Comparison of ENCODE assay signal across 8 cellular contexts in genomic region chr12:4037747-4038312, GRCh38.
A peak's percentile ranks its signal among the peaks of the same experiment; 100 is the strongest.
DNase-seq lines count a peak whose midpoint lies in the region; ATAC-seq and TF ChIP-seq lines count a peak whose summit lies in the region.

No MANE protein-coding gene starts in this region.

- no peaks in the 10 kb centered on the region for H3K36me3 ChIP-seq in colonic mucosa
- no peaks in the 10 kb centered on the region for H3K36me3 ChIP-seq in mucosa of descending colon (ENCODE audit: low read depth)

- H3K9me3 Mint-ChIP-seq in activated naive CD4-positive, alpha-beta T cell treated with anti-CD3 and anti-CD28 coated beads, Interleukin-2, amount 50 U/mL, for 72 hours = no peaks in the 10 kb centered on the region

- peak; percentile 46 for ATAC-seq in mucosa of descending colon
- ATAC-seq in activated naive CD4-positive, alpha-beta T cell treated with anti-CD3 and anti-CD28 coated beads, Interleukin-2, amount 50 U/mL, for 72 hours = no peak

- intact Hi-C loops in colonic mucosa (cut with DNase I) = loop anchor here (2.0 to 5.0 kb wide), 3 partner anchors 41 to 241 kb away; no protein-coding TSS in a partner anchor
- intact Hi-C loops in mucosa of descending colon (cut with DNase I, micrococcal nuclease) = loop anchor here (5.0 to 10.0 kb wide), 3 partner anchors 41 to 153 kb away; no protein-coding TSS in a partner anchor

- TF ChIP-seq CTCF in colonic mucosa (IDR thresholded peaks at IDR 0.05) (peak; percentile 62), mucosa of descending colon (IDR thresholded peaks at IDR 0.05) (peak; percentile 47)

- no peaks in the 10 kb centered on the region for H3K27me3 ChIP-seq in colonic mucosa

- peak overlapping the region in 1 of 2 donors; percentile 31 for H3K9ac ChIP-seq in colonic mucosa (ENCODE audit: low read depth in 2 of 2, low read length in 2 of 2)

- H3K4me1 ChIP-seq in colonic mucosa = peaks cover 7% of the 10 kb centered on the region
- H3K4me1 ChIP-seq in mucosa of descending colon (ENCODE audit: low read depth) = peaks cover 17% of the 10 kb centered on the region

- no peak overlapping the region for H3K4me3 ChIP-seq in colonic mucosa
- no peak overlapping the region for H3K4me3 ChIP-seq in mucosa of descending colon

- no peak overlapping the region for H3K27ac Mint-ChIP-seq in activated naive CD4-positive, alpha-beta T cell treated with anti-CD3 and anti-CD28 coated beads, Interleukin-2, amount 50 U/mL, for 72 hours

- no peaks in the 10 kb centered on the region for H3K36me3 Mint-ChIP-seq in activated naive CD4-positive, alpha-beta T cell treated with anti-CD3 and anti-CD28 coated beads, Interleukin-2, amount 50 U/mL, for 72 hours

- no peaks in the 10 kb centered on the region for H3K9me3 ChIP-seq in colonic mucosa
- H3K9me3 ChIP-seq in mucosa of descending colon = no peaks in the 10 kb centered on the region

- peak overlapping the region; percentile 52 for H3K27ac ChIP-seq in colonic mucosa

- DNase-seq in NCI-H510A treated with DMSO at 0.1 percent for 48 hours (lab: John Stamatoyannopoulos, UW) (peak; percentile 0), NCI-H510A (lab: John Stamatoyannopoulos, UW) (no peak), NCI-H1105 treated with DMSO at 0.1 percent for 48 hours (lab: John Stamatoyannopoulos, UW) (peak; percentile 27), colonic mucosa (peak; percentile 79), mucosa of descending colon (peak in 1 of 3 donors; percentile 89), C1 segment of cervical spinal cord (lab: John Stamatoyannopoulos, UW) (no peak), SHP77 treated with DMSO at 0.1 percent for 48 hours (lab: John Stamatoyannopoulos, UW) (no peak)
- DNase-seq in activated naive CD4-positive, alpha-beta T cell treated with anti-CD3 and anti-CD28 coated beads, Interleukin-2, amount 50 U/mL, for 72 hours (ENCODE audit: low spot score in 2 of 2) = no peak

Comparison
In these comparisons a context has a peak if more than half of its experiments do, and no peak if none do; other contexts are left out.
1. DNase-seq: peak in NCI-H510A treated with DMSO at 0.1 percent for 48 hours (single experiment), NCI-H1105 treated with DMSO at 0.1 percent for 48 hours (single experiment) and colonic mucosa (single experiment); none in NCI-H510A (single experiment), C1 segment of cervical spinal cord (0 of 14), activated naive CD4-positive, alpha-beta T cell treated with anti-CD3 and anti-CD28 coated beads, Interleukin-2, amount 50 U/mL, for 72 hours (0 of 2) and SHP77 treated with DMSO at 0.1 percent for 48 hours (single experiment).